Comparison of ENCODE assay signal across 32 cellular contexts in genomic region chr7:153696242-153696641, GRCh38.
"Had no signal": no experiment of that assay in that cellular context is flagged by ENCODE, and none has a peak within 500 bp of the region (broad histone marks: within the 10 kb centered on the region; RNA-seq: fewer than 3 reads in every experiment).

No MANE protein-coding gene starts in this region.

- H3K27me3 Mint-ChIP-seq: activated B cell treated with CpG ODN at 0.5 μM for 24 hours; activated CD8-positive, alpha-beta T cell treated with anti-CD3 and anti-CD28 coated beads for 36 hours; activated naive CD8-positive, alpha-beta T cell treated with anti-CD3 and anti-CD28 coated beads for 36 hours; activated naive CD8-positive, alpha-beta T cell treated with anti-CD3 and anti-CD28 coated beads, Interleukin-2, amount 50 U/mL, for 24 hours; activated T-helper 17 cell treated with anti-CD3 and anti-CD28 coated beads, Interleukin-2, amount 50 U/mL, for 72 hours; T-helper 17 cell had no signal

- H3K4me3 Mint-ChIP-seq: activated B cell treated with CpG ODN at 0.5 μM for 24 hours; activated CD8-positive, alpha-beta T cell treated with anti-CD3 and anti-CD28 coated beads for 36 hours; activated naive CD8-positive, alpha-beta T cell treated with anti-CD3 and anti-CD28 coated beads for 36 hours; activated naive CD8-positive, alpha-beta T cell treated with anti-CD3 and anti-CD28 coated beads, Interleukin-2, amount 50 U/mL, for 24 hours; activated T-cell treated with anti-CD3 and anti-CD28 coated beads, Interleukin-2, amount 50 U/mL, for 4 hours; activated T-helper 17 cell treated with anti-CD3 and anti-CD28 coated beads, Interleukin-2, amount 50 U/mL, for 72 hours; brain; T-helper 17 cell; T-helper 2 cell treated with Interferon-gamma antibody and Interleukin-4, amounts not matched to agents 5 μg/mL and 100 μg/mL, for 36 hours had no signal

- DNase-seq: activated B cell treated with CpG ODN at 0.5 μM for 24 hours; activated CD4-positive, alpha-beta T cell treated with anti-CD3 and anti-CD28 coated beads for 48 hours; activated CD4-positive, alpha-beta T cell treated with anti-CD3 and anti-CD28 coated beads, Interleukin-2, amount 50 U/mL, for 1 hour; activated CD4-positive, alpha-beta T cell treated with anti-CD3 and anti-CD28 coated beads, Interleukin-2, amount 50 U/mL, for 48 hours; activated CD8-positive, alpha-beta memory T cell treated with anti-CD3 and anti-CD28 coated beads for 24 hours; activated CD8-positive, alpha-beta T cell treated with anti-CD3 and anti-CD28 coated beads for 36 hours; activated effector memory CD4-positive, alpha-beta T cell treated with Interleukin-2 at 50 U/mL for 16 hours; activated gamma-delta T cell treated with Interleukin-2 at 50 U/mL for 16 hours; activated naive CD4-positive, alpha-beta T cell treated with anti-CD3 and anti-CD28 coated beads, Interleukin-2, amount 50 U/mL, for 16 hours; activated naive CD4-positive, alpha-beta T cell treated with Interleukin-2 at 50 U/mL for 16 hours; activated naive CD8-positive, alpha-beta T cell treated with anti-CD3 and anti-CD28 coated beads for 36 hours; activated naive CD8-positive, alpha-beta T cell treated with anti-CD3 and anti-CD28 coated beads, Interleukin-2, amount 50 U/mL, for 24 hours; activated T-cell treated with anti-CD3 and anti-CD28 coated beads, Interleukin-2, amount 50 U/mL, for 4 hours; adrenal gland; central memory CD4-positive, alpha-beta T cell; cerebellar nuclear complex; colonic mucosa; effector CD8-positive, alpha-beta T cell; foreskin fibroblast; head of caudate nucleus; T-helper 1 cell; T-helper 17 cell; T1000; WERI-Rb-1 had no signal

- H3K4me1 Mint-ChIP-seq: activated B cell treated with CpG ODN at 0.5 μM for 24 hours; activated naive CD8-positive, alpha-beta T cell treated with anti-CD3 and anti-CD28 coated beads for 36 hours; activated naive CD8-positive, alpha-beta T cell treated with anti-CD3 and anti-CD28 coated beads, Interleukin-2, amount 50 U/mL, for 24 hours; activated T-helper 17 cell treated with anti-CD3 and anti-CD28 coated beads, Interleukin-2, amount 50 U/mL, for 72 hours; brain; T-helper 17 cell had no signal

- H3K4me1 ChIP-seq: adrenal gland, ascending aorta, breast epithelium, colonic mucosa had no signal

- ATAC-seq: activated CD4-positive, CD25-positive, alpha-beta regulatory T cell treated with anti-CD3 and anti-CD28 coated beads, Interleukin-2, amount 50 U/mL, for 24 hours; activated CD8-positive, alpha-beta T cell treated with anti-CD3 and anti-CD28 coated beads for 36 hours; activated naive CD8-positive, alpha-beta T cell treated with anti-CD3 and anti-CD28 coated beads, Interleukin-2, amount 50 U/mL, for 24 hours; activated T-cell treated with anti-CD3 and anti-CD28 coated beads, Interleukin-2, amount 50 U/mL, for 4 hours; activated T-helper 17 cell treated with anti-CD3 and anti-CD28 coated beads, Interleukin-2, amount 50 U/mL, for 72 hours; esophagus mucosa; T-helper 17 cell had no signal

- H3K36me3 ChIP-seq: adrenal gland, ascending aorta, breast epithelium, cardiac muscle cell, colonic mucosa, WERI-Rb-1 had no signal

- H3K4me3 ChIP-seq: adrenal gland, ascending aorta, breast epithelium, cardiac muscle cell, colonic mucosa had no signal

- H3K27me3 ChIP-seq: adrenal gland, ascending aorta, breast epithelium, cardiac muscle cell, colonic mucosa had no signal

- H3K27ac Mint-ChIP-seq: activated B cell treated with CpG ODN at 0.5 μM for 24 hours; activated CD8-positive, alpha-beta T cell treated with anti-CD3 and anti-CD28 coated beads for 36 hours; activated naive CD8-positive, alpha-beta T cell treated with anti-CD3 and anti-CD28 coated beads for 36 hours; activated naive CD8-positive, alpha-beta T cell treated with anti-CD3 and anti-CD28 coated beads, Interleukin-2, amount 50 U/mL, for 24 hours; activated T-helper 17 cell treated with anti-CD3 and anti-CD28 coated beads, Interleukin-2, amount 50 U/mL, for 72 hours; brain; T-helper 2 cell treated with Interferon-gamma antibody and Interleukin-4, amounts not matched to agents 5 μg/mL and 100 μg/mL, for 36 hours had no signal

- H3K9me3 ChIP-seq: adrenal gland, ascending aorta, colonic mucosa had no signal

- H3K27ac ChIP-seq: adrenal gland, ascending aorta, breast epithelium, cardiac muscle cell, colonic mucosa, WERI-Rb-1 had no signal

- H3K36me3 Mint-ChIP-seq: activated naive CD8-positive, alpha-beta T cell treated with anti-CD3 and anti-CD28 coated beads for 36 hours; brain had no signal
